In genomic region chr12:108622921-108623514, GRCh38 we compare ENCODE assay signal across 1 cellular context.
TF ChIP-seq lines count a peak whose summit lies in the region.

No MANE protein-coding gene starts in this region.

TF ChIP-seq in endothelial cell of umbilical vein, 7 proteins besides CTCF, POLR2A, EP300 and RAD21:
- TF ChIP-seq GATA2 (IDR thresholded peaks at IDR 0.05; ENCODE audit: insufficient read depth, insufficient read length, low read depth, low read length): no peak
- no peak for TF ChIP-seq MYC (IDR thresholded peaks at IDR 0.05; ENCODE audit: low read depth, low read length)
- TF ChIP-seq MAX (IDR thresholded peaks at IDR 0.05; ENCODE audit: insufficient read depth, insufficient read length): no peak
- no peak for TF ChIP-seq POLR2AphosphoS5 (IDR thresholded peaks at IDR 0.05; ENCODE audit: insufficient read depth, low read depth, low read length)
- TF ChIP-seq JUN (IDR thresholded peaks at IDR 0.05; ENCODE audit: borderline replicate concordance, insufficient read depth, insufficient read length, low read depth): no peak
- no peak for TF ChIP-seq FOS (IDR thresholded peaks at IDR 0.05; ENCODE audit: borderline replicate concordance, insufficient read depth, low read length)
- no peak for TF ChIP-seq EZH2 (IDR thresholded peaks at IDR 0.05; ENCODE audit: borderline replicate concordance, low read depth, low read length, severe bottlenecking)
